8 cellular contexts compared by ENCODE assay signal in genomic region chr17:74748529-74749261, GRCh38. TPM values are rescaled to one million over a fixed set of nuclear protein-coding genes. Genes with fewer than 3 reads are reported as not detected.
DNase-seq lines count a peak whose midpoint lies in the region; ATAC-seq and TF ChIP-seq lines count a peak whose summit lies in the region.

NHERF1 (plus strand) TSS chr17:74748628; CDS start chr17:74748847, 219 bp downstream.

- H3K27ac Mint-ChIP-seq in central memory CD8-positive, alpha-beta T cell (ENCODE audit: low read depth): peak within 1 kb of the TSS; percentile 98

- peak; percentile 18 for TF ChIP-seq CTCF in kidney epithelial cell (IDR thresholded peaks at IDR 0.05; ENCODE audit: insufficient read depth, low read length, poor library complexity, severe bottlenecking)

- no peaks in the 10 kb centered on the region for H3K36me3 ChIP-seq in kidney epithelial cell (ENCODE audit: control insufficient read depth, insufficient read depth, low read length)

- peak; percentile 14 for ATAC-seq in HG02973 (IDR thresholded peaks at IDR 0.05; ENCODE audit: unreplicated experiment)
- ATAC-seq in central memory CD8-positive, alpha-beta T cell (replicated peaks; ENCODE audit: extremely low read depth, poor library complexity, severe bottlenecking): peak; percentile 82

- H3K4me3 Mint-ChIP-seq in central memory CD8-positive, alpha-beta T cell: peak within 1 kb of the TSS; percentile 100

- DNase-seq in NOMO-1 treated with DMSO at 0.1 percent for 48 hours (lab: John Stamatoyannopoulos, UW; ENCODE audit: unreplicated experiment) (peak; percentile 92), NOMO-1 (lab: John Stamatoyannopoulos, UW; ENCODE audit: unreplicated experiment in 2 of 2) (no peak), NCI-H2081 treated with DMSO at 0.1 percent for 48 hours (lab: John Stamatoyannopoulos, UW) (peak; percentile 49), kidney epithelial cell (ENCODE audit: low read depth) (peak; percentile 70)
- peak; percentile 83 to 89 (median 88) for DNase-seq in activated CD4-positive, CD25-positive, alpha-beta regulatory T cell (lab: John Stamatoyannopoulos, UW)
- DNase-seq in central memory CD8-positive, alpha-beta T cell (ENCODE audit: low spot score in 2 of 2): peak; percentile 88 to 90
- DNase-seq in stimulated activated CD4-positive, alpha-beta T cell treated with anti-CD3 and anti-CD28 coated beads, Interleukin-15, amount 100 ng/mL, for 24 hours: peak; percentile 97

- H3K4me3 ChIP-seq in kidney epithelial cell (ENCODE audit: low read depth, low read length): peak within 1 kb of the TSS; percentile 86

- H3K9me3 Mint-ChIP-seq in central memory CD8-positive, alpha-beta T cell: no peaks in the 10 kb centered on the region

- H3K36me3 Mint-ChIP-seq in central memory CD8-positive, alpha-beta T cell (ENCODE audit: insufficient read depth): peaks cover 43% of the 10 kb centered on the region

- peaks cover 60% of the 10 kb centered on the region for H3K4me1 Mint-ChIP-seq in central memory CD8-positive, alpha-beta T cell

- H3K27me3 Mint-ChIP-seq in central memory CD8-positive, alpha-beta T cell: no peaks in the 10 kb centered on the region

- no peaks in the 10 kb centered on the region for H3K27me3 ChIP-seq in kidney epithelial cell (ENCODE audit: control insufficient read depth, insufficient read depth, low read length)

RNA-seq across cellular contexts. Expression of gene NHERF1, which starts in this region (rescaled TPM):
- 33.6 and 40.6 TPM in 2 replicates for total RNA-seq in kidney epithelial cell

Comparison
In these comparisons a context has a peak if more than half of its experiments do, and no peak if none do; other contexts are left out.
1. DNase-seq: peak in NOMO-1 treated with DMSO at 0.1 percent for 48 hours (single experiment), NCI-H2081 treated with DMSO at 0.1 percent for 48 hours (single experiment), activated CD4-positive, CD25-positive, alpha-beta regulatory T cell (4 of 4), central memory CD8-positive, alpha-beta T cell (2 of 2), kidney epithelial cell (single experiment) and stimulated activated CD4-positive, alpha-beta T cell treated with anti-CD3 and anti-CD28 coated beads, Interleukin-15, amount 100 ng/mL, for 24 hours (single experiment); none in NOMO-1 (0 of 2).